Comparison of ENCODE assay signal across 21 cellular contexts in genomic region chr17:872843-873242, GRCh38.
DNase-seq lines count a peak whose midpoint lies in the region; ATAC-seq, FAIRE-seq and TF ChIP-seq lines count a peak whose summit lies in the region.
"Had no signal": no experiment of that assay in that cellular context is flagged by ENCODE, and none has a peak within 500 bp of the region (broad histone marks: within the 10 kb centered on the region; RNA-seq: fewer than 3 reads in every experiment).

No MANE protein-coding gene starts in this region.

- peaks cover 3% of the 10 kb centered on the region for H3K9me3 Mint-ChIP-seq in osteocyte (ENCODE audit: unreplicated experiment)
- H3K9me3 Mint-ChIP-seq: CD8-positive, alpha-beta memory T cell had no signal

- ATAC-seq in A549 (no peak), K562 (no peak), esophagus mucosa (no peak), body of pancreas (no peak)
- ATAC-seq: GM12878, HCT116 had no signal

- CTCF ChIA-PET in A549 (lab: Yijun Ruan, JAX) (interaction anchor here (1.2 to 3.0 kb wide), 4 partner anchors 54 to 124 kb away, joined by 3 to 12 read pairs (median 4); partner anchors contain the start of genes NXN and TIMM22), K562 (lab: Yijun Ruan, JAX; ENCODE audit: low intra/inter-chr PET ratio) (no interaction called here)

- no peak for TF ChIP-seq POLR2A in A549 (IDR thresholded peaks at IDR 0.05; ENCODE audit: low read length)
- no peak for TF ChIP-seq POLR2A in K562 (conservative IDR thresholded peaks at IDR 0.05)
- TF ChIP-seq POLR2A in body of pancreas (IDR thresholded peaks at IDR 0.05): no peak

- peaks cover 0 to 12% (median 0%) of the 10 kb centered on the region in 11 experiments; a peak in 4 of 22 replicates for H4K20me1 ChIP-seq in BLaER1 treated with 17β-estradiol and CSF1 and Interleukin-3, amounts not matched to agents 10 nM and 100 nM
- H4K20me1 ChIP-seq in K562 (replicated peaks; ENCODE audit: control insufficient read depth, insufficient read depth, low read length): no peaks in the 10 kb centered on the region

- H2AFZ ChIP-seq in K562 (ENCODE audit: low read depth, low read length): no peak overlapping the region
- H2AFZ ChIP-seq: GM23248 had no signal

- no peaks in the 10 kb centered on the region for H3K27me3 ChIP-seq in BLaER1 treated with 17β-estradiol and CSF1 and Interleukin-3, amounts not matched to agents 10 nM and 100 nM
- peaks cover 18 to 28% of the 10 kb centered on the region in 2 experiments; a peak in 4 of 5 replicates for H3K27me3 ChIP-seq in K562 (ENCODE audit: control insufficient read depth in 2 of 2, insufficient read depth in 2 of 2, low read length in 2 of 2)
- H3K27me3 ChIP-seq in body of pancreas: no peaks in the 10 kb centered on the region

- intact Hi-C loops in K562 (cut with micrococcal nuclease) (no loop called here), body of pancreas (cut with DNase I) (loop anchor here (10.0 kb wide), 1 partner anchor 68 kb away; no protein-coding TSS in a partner anchor)

- DNase-seq in A549 (ENCODE audit: low read depth in 1 of 2, low spot score in 1 of 2) (no peak), K562 (ENCODE audit: extremely low read depth in 1 of 4, low spot score in 3 of 4) (no peak), osteocyte (ENCODE audit: extremely low spot score, unreplicated experiment) (no peak), cortex of kidney (lab: John Stamatoyannopoulos, UW) (no peak), body of pancreas (no peak)
- DNase-seq: 8988T; CD4-positive, alpha-beta T cell; DMS 273 treated with DMSO at 0.1 percent for 48 hours; DMS79; EL; GDM1; GM23248; H9 had no signal

- in situ Hi-C loops in K562 (cut with MboI): no loop called here

- TF ChIP-seq CTCF in A549 (IDR thresholded peaks at IDR 0.05) (no peak), K562 (IDR thresholded peaks at IDR 0.05 in 2 of 3, conservative IDR thresholded peaks at IDR 0.05 in 1 of 3; ENCODE audit: insufficient read depth in 2 of 3, low read depth in 1 of 3, low read length in 3 of 3) (no peak), osteocyte (IDR thresholded peaks at IDR 0.05) (no peak), body of pancreas (IDR thresholded peaks at IDR 0.05) (no peak)

- TF ChIP-seq RAD21 in A549 (conservative IDR thresholded peaks at IDR 0.05 in 1 of 2, IDR thresholded peaks at IDR 0.05 in 1 of 2) (no peak), K562 (CRISPR knock-in tag; conservative IDR thresholded peaks at IDR 0.05 in 1 of 2, IDR thresholded peaks at IDR 0.05 in 1 of 2) (no peak)

- POLR2A ChIA-PET in A549 (lab: Yijun Ruan, JAX) (no interaction called here), K562 (lab: Yijun Ruan, JAX) (no interaction called here)

- H3K36me3 ChIP-seq in BLaER1 treated with 17β-estradiol and CSF1 and Interleukin-3, amounts not matched to agents 10 nM and 100 nM: peaks cover 0 to 39% (median 19%) of the 10 kb centered on the region in 11 experiments; a peak in 16 of 22 replicates
- H3K36me3 ChIP-seq in K562 (ENCODE audit: control insufficient read depth, insufficient read depth, low read length) (no peaks in the 10 kb centered on the region), body of pancreas (replicated peaks in 1 of 2; ENCODE audit: insufficient read depth in 1 of 2, low read depth in 2 of 2) (no peaks in the 10 kb centered on the region)

- peaks cover 10% of the 10 kb centered on the region for H3K36me3 Mint-ChIP-seq in osteocyte (ENCODE audit: unreplicated experiment)
- H3K36me3 Mint-ChIP-seq: CD14-positive monocyte; CD8-positive, alpha-beta memory T cell had no signal

- peaks cover 54% of the 10 kb centered on the region for H3K4me1 Mint-ChIP-seq in osteocyte (ENCODE audit: unreplicated experiment)

- H3K4me3 ChIP-seq in A549: no peak overlapping the region
- no peak overlapping the region for H3K4me3 ChIP-seq in BLaER1 treated with 17β-estradiol and CSF1 and Interleukin-3, amounts not matched to agents 10 nM and 100 nM
- no peak overlapping the region for H3K4me3 ChIP-seq in K562
- H3K4me3 ChIP-seq in body of pancreas: no peak overlapping the region
- H3K4me3 ChIP-seq: GM12878, GM23248 had no signal

- no peaks in the 10 kb centered on the region for H3K79me2 ChIP-seq in K562 (ENCODE audit: control insufficient read depth, insufficient read depth, low read length)

- no TSS peak for BruUV-seq in K562 (replicated peaks; lab: Mats Ljungman, UMichigan)

- no peaks in the 10 kb centered on the region for H3K9me3 ChIP-seq in A549
- peaks cover 6 to 36% (median 24%) of the 10 kb centered on the region in 11 experiments; a peak in 21 of 22 replicates for H3K9me3 ChIP-seq in BLaER1 treated with 17β-estradiol and CSF1 and Interleukin-3, amounts not matched to agents 10 nM and 100 nM (replicated peaks in 1 of 11)
- no peaks in the 10 kb centered on the region for H3K9me3 ChIP-seq in K562 (replicated peaks; ENCODE audit: control insufficient read depth, insufficient read depth, low read depth, low read length)
- no peaks in the 10 kb centered on the region for H3K9me3 ChIP-seq in body of pancreas

- H3K4me1 ChIP-seq in A549 (peaks cover 11% of the 10 kb centered on the region; the same call in 1 of the 3 replicates), K562 (replicated peaks in 1 of 2; ENCODE audit: control insufficient read depth in 2 of 2, insufficient read depth in 2 of 2, low read length in 2 of 2) (no peaks in the 10 kb centered on the region; a peak in 1 of 5 replicates), body of pancreas (peaks cover 30% of the 10 kb centered on the region)
- peaks cover 38 to 90% (median 76%) of the 10 kb centered on the region in 10 experiments for H3K4me1 ChIP-seq in BLaER1 treated with 17β-estradiol and CSF1 and Interleukin-3, amounts not matched to agents 10 nM and 100 nM

- H3K27ac ChIP-seq in A549 (no peak overlapping the region), K562 (ENCODE audit: extremely low read depth, low read depth, low read length) (no peak overlapping the region), body of pancreas (no peak overlapping the region)
- peak overlapping the region in 3 of 11 experiments; percentile 39 to 55 (median 42); a peak in 5 of 22 replicates for H3K27ac ChIP-seq in BLaER1 treated with 17β-estradiol and CSF1 and Interleukin-3, amounts not matched to agents 10 nM and 100 nM
- H3K27ac ChIP-seq: GM23248 had no signal

- H3K4me2 ChIP-seq in A549: no peak overlapping the region
- H3K4me2 ChIP-seq in BLaER1 treated with 17β-estradiol and CSF1 and Interleukin-3, amounts not matched to agents 10 nM and 100 nM: peak overlapping the region in 8 of 11 experiments; percentile 7 to 96 (median 90); a peak in 11 of 22 replicates
- no peak overlapping the region for H3K4me2 ChIP-seq in K562 (ENCODE audit: insufficient read depth, low read length)

- TF ChIP-seq EP300 in A549 (IDR thresholded peaks at IDR 0.05): no peak
- no peak for TF ChIP-seq EP300 in K562 (IDR thresholded peaks at IDR 0.05; ENCODE audit: low read length)

- H3K27ac Mint-ChIP-seq in osteocyte (ENCODE audit: unreplicated experiment): peak overlapping the region; percentile 63
- H3K27ac Mint-ChIP-seq: CD14-positive monocyte; CD8-positive, alpha-beta memory T cell; H9 had no signal

- WGBS in A549 (ENCODE audit: missing lambda C conversion rate): 90% methylated on average over 5 of the region's 5 CpGs
- 6% methylated on average over 5 of the region's 5 CpGs for WGBS in K562 (ENCODE audit: insufficient coverage, low coverage, missing lambda C conversion rate)
- WGBS in body of pancreas, 2 donors: 91 to 96% methylated on average over 4 to 5 of the region's 5 CpGs

- H3K4me3 Mint-ChIP-seq in osteocyte (ENCODE audit: unreplicated experiment): no peak overlapping the region
- H3K4me3 Mint-ChIP-seq: CD4-positive, alpha-beta T cell; CD8-positive, alpha-beta memory T cell; H9 had no signal

- FAIRE-seq in A549 (lab: Jason Lieb, UNC) (no peak), K562 (lab: Jason Lieb, UNC) (no peak)
- FAIRE-seq: D721Med, GM12878, GM19239 had no signal

- H3K9ac ChIP-seq in BLaER1 treated with 17β-estradiol and CSF1 and Interleukin-3, amounts not matched to agents 10 nM and 100 nM: no peak overlapping the region
- H3K9ac ChIP-seq in K562 (ENCODE audit: insufficient read depth in 1 of 2, low read depth in 2 of 2, low read length in 2 of 2): no peak overlapping the region
- H3K9ac ChIP-seq: GM23248 had no signal

- no peaks in the 10 kb centered on the region for H3K9me1 ChIP-seq in K562 (ENCODE audit: control insufficient read depth, insufficient read depth, low read length)

- no peaks in the 10 kb centered on the region for H3K27me3 Mint-ChIP-seq in osteocyte (ENCODE audit: unreplicated experiment)

TF ChIP-seq in A549, 52 proteins besides CTCF, POLR2A, EP300 and RAD21:
- TF ChIP-seq ZFP36 (IDR thresholded peaks at IDR 0.05; ENCODE audit: borderline replicate concordance, partially characterized antibody): no peak
- peak; percentile 92 for TF ChIP-seq MAFK (IDR thresholded peaks at IDR 0.05; ENCODE audit: partially characterized antibody)

TF ChIP-seq in K562, 482 proteins besides CTCF, POLR2A, EP300 and RAD21 (continues in another document):
- peak; percentile 18; the same call in 1 of the 2 replicates for TF ChIP-seq C11orf30 (IDR thresholded peaks at IDR 0.05; ENCODE audit: low read depth)
- no peak for TF ChIP-seq ZFP1 (CRISPR knock-in tag; IDR thresholded peaks at IDR 0.05)
- peak; percentile 36; the same call in 1 of the 2 replicates for TF ChIP-seq MAFK (IDR thresholded peaks at IDR 0.05; ENCODE audit: low read length)
- no peak for TF ChIP-seq DNMT1 (IDR thresholded peaks at IDR 0.05)
- no peak for TF ChIP-seq NCOA6 (IDR thresholded peaks at IDR 0.05)
- no peak for TF ChIP-seq CREB5 (CRISPR knock-in tag; IDR thresholded peaks at IDR 0.05)
- TF ChIP-seq RCOR1 (IDR thresholded peaks at IDR 0.05; ENCODE audit: borderline replicate concordance in 1 of 2, low read depth in 2 of 2, low read length in 2 of 2): no peak
- TF ChIP-seq RBFOX2 (IDR thresholded peaks at IDR 0.05; ENCODE audit: low read depth, low read length): no peak
- no peak for TF ChIP-seq ZNF511 (CRISPR knock-in tag; IDR thresholded peaks at IDR 0.05)
- no peak for TF ChIP-seq NCOA2 (IDR thresholded peaks at IDR 0.05; ENCODE audit: partially characterized antibody in 2 of 2)

Comparison
In these comparisons a context has a peak if more than half of its experiments do, and no peak if none do; other contexts are left out.
1. H3K4me2 ChIP-seq: peak in BLaER1 treated with 17β-estradiol and CSF1 and Interleukin-3, amounts not matched to agents 10 nM and 100 nM (8 of 11); none in A549 (single experiment) and K562 (single experiment).
2. Of the 35 proteins assayed by ChIP-seq in both K562 and A549: peak only in K562: none; only in A549: none; in both: MAFK; in neither: 34.